ENCODE assay signal across 10 cellular contexts in genomic region chr7:30476401-30477145, GRCh38. TPM values are rescaled to one million over a fixed set of nuclear protein-coding genes. Genes with fewer than 3 reads are reported as not detected.
DNase-seq lines count a peak whose midpoint lies in the region; ATAC-seq, FAIRE-seq and TF ChIP-seq lines count a peak whose summit lies in the region.
"Had no signal": no experiment of that assay in that cellular context is flagged by ENCODE, and none has a peak within 500 bp of the region (broad histone marks: within the 10 kb centered on the region; RNA-seq: fewer than 3 reads in every experiment).

No MANE protein-coding gene starts in this region.

- H3K36me3 Mint-ChIP-seq in activated T-helper 17 cell treated with anti-CD3 and anti-CD28 coated beads, Interleukin-2, amount 50 U/mL, for 72 hours (ENCODE audit: low read depth), result peaks cover 5% of the 10 kb centered on the region
- H3K36me3 Mint-ChIP-seq in natural killer cell, result no peaks in the 10 kb centered on the region

- DNase-seq in D341Med (ENCODE audit: low spot score) (peak; percentile 51), MV-4-11 (lab: John Stamatoyannopoulos, UW) (peak; percentile 85), natural killer cell (no peak), D721Med (ENCODE audit: insufficient read length, low spot score) (no peak), amygdala (lab: John Stamatoyannopoulos, UW) (no peak)
- DNase-seq: erythroblast, nucleus accumbens had no signal

- H3K4me3 Mint-ChIP-seq in activated T-helper 17 cell treated with anti-CD3 and anti-CD28 coated beads, Interleukin-2, amount 50 U/mL, for 72 hours, result peak overlapping the region; percentile 86
- peak overlapping the region; percentile 69 for H3K4me3 Mint-ChIP-seq in natural killer cell

- peaks cover 52% of the 10 kb centered on the region for H3K4me1 Mint-ChIP-seq in activated T-helper 17 cell treated with anti-CD3 and anti-CD28 coated beads, Interleukin-2, amount 50 U/mL, for 72 hours
- peaks cover 64 to 76% of the 10 kb centered on the region in 2 donors for H3K4me1 Mint-ChIP-seq in natural killer cell

- no peak for TF ChIP-seq CTCF in natural killer cell (IDR thresholded peaks at IDR 0.05)
- TF ChIP-seq CTCF in D721Med (IDR thresholded peaks at IDR 0.05; ENCODE audit: insufficient read depth, missing control alignments), result no peak

- ATAC-seq in activated T-helper 17 cell treated with anti-CD3 and anti-CD28 coated beads, Interleukin-2, amount 50 U/mL, for 72 hours (replicated peaks), result no peak
- ATAC-seq in natural killer cell (no peak), GM18502 (IDR thresholded peaks at IDR 0.05; ENCODE audit: poor library complexity, unreplicated experiment) (no peak), HG03025 (IDR thresholded peaks at IDR 0.05; ENCODE audit: low FRiP score, unreplicated experiment) (no peak)

- no peak for FAIRE-seq in D721Med (lab: Jason Lieb, UNC)

- intact Hi-C loops in natural killer cell (cut with micrococcal nuclease), result no loop called here

- H3K27me3 Mint-ChIP-seq in activated T-helper 17 cell treated with anti-CD3 and anti-CD28 coated beads, Interleukin-2, amount 50 U/mL, for 72 hours, result no peaks in the 10 kb centered on the region
- H3K27me3 Mint-ChIP-seq in natural killer cell (ENCODE audit: low read depth in 2 of 2), result no peaks in the 10 kb centered on the region

- no peaks in the 10 kb centered on the region for H3K9me3 Mint-ChIP-seq in activated T-helper 17 cell treated with anti-CD3 and anti-CD28 coated beads, Interleukin-2, amount 50 U/mL, for 72 hours
- H3K9me3 Mint-ChIP-seq in natural killer cell, result no peaks in the 10 kb centered on the region

- peak overlapping the region; percentile 79 for H3K27ac Mint-ChIP-seq in activated T-helper 17 cell treated with anti-CD3 and anti-CD28 coated beads, Interleukin-2, amount 50 U/mL, for 72 hours
- H3K27ac Mint-ChIP-seq in natural killer cell, result peak overlapping the region; percentile 24 to 48

RNA-seq across cellular contexts. Expression of gene NOD1, which starts 2.0 kb away (rescaled TPM):
- total RNA-seq in activated T-helper 17 cell treated with anti-CD3 and anti-CD28 coated beads, Interleukin-2, amount 50 U/mL, for 72 hours, result 10 to 100 TPM; 11.4 to 14.5 TPM
- total RNA-seq in natural killer cell, result 10 to 100 TPM; 28.2 to 32.4 (median 31.2) TPM

RNA-seq across cellular contexts. Expression of gene GGCT, which starts 28.1 kb away (rescaled TPM):
- 10 to 100 TPM; 35.5 to 68.3 TPM for total RNA-seq in activated T-helper 17 cell treated with anti-CD3 and anti-CD28 coated beads, Interleukin-2, amount 50 U/mL, for 72 hours
- 10 to 100 TPM in 1 of 3 donors, 1 to 10 TPM in 2; 8.7 to 10.8 (median 9.2) TPM for total RNA-seq in natural killer cell

Comparison
In these comparisons a context has a peak if more than half of its experiments do, and no peak if none do; other contexts are left out.
1. DNase-seq: peak in D341Med (single experiment) and MV-4-11 (single experiment); none in natural killer cell (single experiment), D721Med (single experiment) and amygdala (0 of 56).